10 cellular contexts compared by ENCODE assay signal in genomic region chr9:14097215-14097614, GRCh38.
DNase-seq lines count a peak whose midpoint lies in the region; ATAC-seq and TF ChIP-seq lines count a peak whose summit lies in the region.
"Had no signal": no experiment of that assay in that cellular context is flagged by ENCODE, and none has a peak within 500 bp of the region (broad histone marks: within the 10 kb centered on the region; RNA-seq: fewer than 3 reads in every experiment).

No MANE protein-coding gene starts in this region.

- DNase-seq in NCI-H2107 treated with DMSO at 0.1 percent for 48 hours (lab: John Stamatoyannopoulos, UW; ENCODE audit: unreplicated experiment) (peak; percentile 23), NCI-H2107 (lab: John Stamatoyannopoulos, UW) (no peak), epithelial cell of prostate (ENCODE audit: low read depth, low spot score) (no peak), mucosa of descending colon (peak in 1 of 3 donors; percentile 11), aorta (no peak)
- DNase-seq: activated effector memory CD4-positive, alpha-beta T cell treated with Interleukin-2 at 50 U/mL for 16 hours; stimulated activated CD4-positive, alpha-beta T cell treated with anti-CD3 and anti-CD28 coated beads, Interleukin-1b, Interleukin-23, amount 100 ng/mL, for 48 hours had no signal

- H3K4me3 ChIP-seq in mucosa of descending colon = no peak overlapping the region
- H3K4me3 ChIP-seq in aorta (ENCODE audit: low read length in 2 of 2) = no peak overlapping the region

- H3K27me3 ChIP-seq in aorta (ENCODE audit: control insufficient read depth in 1 of 2, insufficient read depth in 2 of 2, low read length in 1 of 2) = no peaks in the 10 kb centered on the region

- WGBS in aorta, 2 donors = 1 to 3% methylated on average over 4 of the region's 4 CpGs

- intact Hi-C loops in mucosa of descending colon (cut with DNase I, micrococcal nuclease) = no loop called here
- intact Hi-C loops in aorta (cut with DNase I) = loop anchor here (5.0 to 10.0 kb wide), 5 partner anchors 65 to 258 kb away; no protein-coding TSS in a partner anchor

- no peaks in the 10 kb centered on the region for H3K9me3 ChIP-seq in mucosa of descending colon
- no peaks in the 10 kb centered on the region for H3K9me3 ChIP-seq in aorta (ENCODE audit: control insufficient read depth, low read length)

- H3K27ac ChIP-seq in epithelial cell of prostate (peak overlapping the region; percentile 57), aorta (ENCODE audit: low read depth in 1 of 2, low read length in 2 of 2) (peak overlapping the region; percentile 33 to 87)

- H3K4me1 ChIP-seq in mucosa of descending colon (ENCODE audit: low read depth) = peaks cover 4% of the 10 kb centered on the region
- peaks cover 0 to 3% of the 10 kb centered on the region in 2 donors for H3K4me1 ChIP-seq in aorta (ENCODE audit: control insufficient read depth in 1 of 2, insufficient read depth in 2 of 2, low read length in 2 of 2)

- H3K36me3 ChIP-seq in mucosa of descending colon (ENCODE audit: low read depth) (no peaks in the 10 kb centered on the region), aorta (ENCODE audit: control insufficient read depth in 1 of 2, insufficient read depth in 2 of 2, low read length in 1 of 2) (no peaks in the 10 kb centered on the region)

- TF ChIP-seq CTCF in mucosa of descending colon (IDR thresholded peaks at IDR 0.05) = no peak

- ATAC-seq in mucosa of descending colon (peak; percentile 62), aorta (ENCODE audit: low FRiP score) (peak; percentile 65), GM18511 (IDR thresholded peaks at IDR 0.05; ENCODE audit: unreplicated experiment) (no peak), GM18517 (IDR thresholded peaks at IDR 0.05; ENCODE audit: unreplicated experiment) (no peak), HG02759 (IDR thresholded peaks at IDR 0.05; ENCODE audit: unreplicated experiment) (no peak)

Comparison
In these comparisons a context has a peak if more than half of its experiments do, and no peak if none do; other contexts are left out.
1. ATAC-seq: peak in mucosa of descending colon (single experiment) and aorta (single experiment); none in GM18511 (single experiment), GM18517 (single experiment) and HG02759 (single experiment).
2. intact Hi-C loops: an anchor here in aorta (5.0 to 10.0 kb wide); none called in mucosa of descending colon.